ENCODE assay signal across 20 cellular contexts in genomic region chr13:75541287-75541686, GRCh38. TPM values are rescaled to one million over a fixed set of nuclear protein-coding genes. Genes with fewer than 3 reads are reported as not detected.
DNase-seq lines count a peak whose midpoint lies in the region; ATAC-seq, FAIRE-seq and TF ChIP-seq lines count a peak whose summit lies in the region.
"Had no signal": no experiment of that assay in that cellular context is flagged by ENCODE, and none has a peak within 500 bp of the region (broad histone marks: within the 10 kb centered on the region; RNA-seq: fewer than 3 reads in every experiment).

No MANE protein-coding gene starts in this region.

- peaks cover 12% of the 10 kb centered on the region for H3K79me2 ChIP-seq in K562 (ENCODE audit: control insufficient read depth, insufficient read depth, low read length)

- H2AFZ ChIP-seq in K562 (ENCODE audit: low read depth, low read length): peak overlapping the region; percentile 66; the same call in 1 of the 2 replicates

- no peak overlapping the region for H3K4me2 ChIP-seq in K562 (ENCODE audit: insufficient read depth, low read length)

- BruUV-seq in K562 (replicated peaks; lab: Mats Ljungman, UMichigan): no TSS peak

- H3K27me3 ChIP-seq in K562 (ENCODE audit: control insufficient read depth in 2 of 2, insufficient read depth in 2 of 2, low read length in 2 of 2) (no peaks in the 10 kb centered on the region), prostate gland (replicated peaks; ENCODE audit: insufficient read depth) (no peaks in the 10 kb centered on the region)
- H3K27me3 ChIP-seq: body of pancreas had no signal

- peaks cover 51% of the 10 kb centered on the region for H3K4me1 Mint-ChIP-seq in HFFc6 (ENCODE audit: low read depth)
- peaks cover 20% of the 10 kb centered on the region for H3K4me1 Mint-ChIP-seq in activated naive CD4-positive, alpha-beta T cell treated with anti-CD3 and anti-CD28 coated beads, Interleukin-2, amount 10 ng/mL, durations not matched to agents 7 days and 5 days

- H3K4me3 Mint-ChIP-seq in HFFc6: no peak overlapping the region
- H3K4me3 Mint-ChIP-seq in activated naive CD4-positive, alpha-beta T cell treated with anti-CD3 and anti-CD28 coated beads, Interleukin-2, amount 10 ng/mL, durations not matched to agents 7 days and 5 days: no peak overlapping the region
- H3K4me3 Mint-ChIP-seq: activated CD4-positive, alpha-beta T cell treated with anti-CD3 and anti-CD28 coated beads, Interleukin-2, amount 10 ng/mL, durations not matched to agents 24 days and 14 days; activated naive CD4-positive, alpha-beta T cell treated with anti-CD3 and anti-CD28 coated beads, Interleukin-2, amount 50 U/mL, for 24 hours; CD4-positive, alpha-beta T cell; dendritic cell treated with granulocyte-macrophage colony-stimulating factor and Interleukin-4, amounts not matched to agents 40 ng/mL and 50 ng/mL, for 4 days; nephron progenitor cell; stimulated activated naive CD8-positive, alpha-beta T cell treated with anti-CD3 and anti-CD28 coated beads, Interleukin-15, amount 100 ng/mL, for 72 hours had no signal

- peak; percentile 42 for FAIRE-seq in K562 (lab: Jason Lieb, UNC)

- H3K9me3 ChIP-seq in K562 (replicated peaks; ENCODE audit: control insufficient read depth, insufficient read depth, low read depth, low read length) (no peaks in the 10 kb centered on the region), prostate gland (no peaks in the 10 kb centered on the region)
- H3K9me3 ChIP-seq: body of pancreas had no signal

- peaks cover 3% of the 10 kb centered on the region; the same call in 1 of the 2 replicates for H3K27me3 Mint-ChIP-seq in HFFc6 (ENCODE audit: insufficient read depth)
- H3K27me3 Mint-ChIP-seq in activated naive CD4-positive, alpha-beta T cell treated with anti-CD3 and anti-CD28 coated beads, Interleukin-2, amount 10 ng/mL, durations not matched to agents 7 days and 5 days: no peaks in the 10 kb centered on the region
- H3K27me3 Mint-ChIP-seq: activated CD4-positive, alpha-beta T cell treated with anti-CD3 and anti-CD28 coated beads, Interleukin-2, amount 10 ng/mL, durations not matched to agents 24 days and 14 days; activated naive CD4-positive, alpha-beta T cell treated with anti-CD3 and anti-CD28 coated beads, Interleukin-2, amount 50 U/mL, for 24 hours; CD4-positive, alpha-beta T cell; dendritic cell treated with granulocyte-macrophage colony-stimulating factor and Interleukin-4, amounts not matched to agents 40 ng/mL and 50 ng/mL, for 4 days; stimulated activated naive CD8-positive, alpha-beta T cell treated with anti-CD3 and anti-CD28 coated beads, Interleukin-15, amount 100 ng/mL, for 72 hours had no signal

- CTCF ChIA-PET in K562 (lab: Yijun Ruan, JAX; ENCODE audit: low intra/inter-chr PET ratio): no interaction called here
- CTCF ChIA-PET in activated naive CD4-positive, alpha-beta T cell treated with anti-CD3 and anti-CD28 coated beads, Interleukin-2, amount 10 ng/mL, durations not matched to agents 7 days and 5 days (lab: Charles Lee): no interaction called here

- TF ChIP-seq CTCF in HFFc6 (IDR thresholded peaks at IDR 0.05) (no peak), K562 (IDR thresholded peaks at IDR 0.05 in 2 of 3, conservative IDR thresholded peaks at IDR 0.05 in 1 of 3; ENCODE audit: insufficient read depth in 2 of 3, low read depth in 1 of 3, low read length in 3 of 3) (no peak), prostate gland (IDR thresholded peaks at IDR 0.05) (no peak)

- whole genome bisulfite sequencing in K562 (ENCODE audit: insufficient coverage, low coverage, missing lambda C conversion rate): 14% methylated on average over 4 of the region's 4 CpGs
- 86% methylated on average over 4 of the region's 4 CpGs for WGBS in prostate gland

- H3K9me1 ChIP-seq in K562 (ENCODE audit: control insufficient read depth, insufficient read depth, low read length): no peaks in the 10 kb centered on the region

- H4K20me1 ChIP-seq in K562 (replicated peaks; ENCODE audit: control insufficient read depth, insufficient read depth, low read length): no peaks in the 10 kb centered on the region

- DNase-seq in AML-193 (lab: John Stamatoyannopoulos, UW) (peak; percentile 99), HFFc6 (peak; percentile 20), NOMO-1 treated with dmso at 0.1 percent for 144 hours (lab: John Stamatoyannopoulos, UW; ENCODE audit: unreplicated experiment) (peak; percentile 79), K562 (ENCODE audit: extremely low read depth in 1 of 4, low spot score in 3 of 4) (peak in 2 of 4 experiments; percentile 16 to 48), T-helper 2 cell (no peak), prostate gland (ENCODE audit: low spot score) (no peak)
- no peak for DNase-seq in activated naive CD4-positive, alpha-beta T cell treated with anti-CD3 and anti-CD28 coated beads, Interleukin-2, amount 10 ng/mL, durations not matched to agents 7 days and 5 days
- DNase-seq: activated CD4-positive, alpha-beta T cell treated with anti-CD3 and anti-CD28 coated beads, Interleukin-2, amount 10 ng/mL, durations not matched to agents 24 days and 14 days; CD4-positive, alpha-beta T cell; NCI-H1105 treated with DMSO at 0.1 percent for 48 hours; NCI-H2227 treated with DMSO at 0.1 percent for 48 hours; nephron progenitor cell; stimulated activated naive CD8-positive, alpha-beta T cell treated with anti-CD3 and anti-CD28 coated beads, Interleukin-15, amount 100 ng/mL, for 72 hours had no signal

- peaks cover 2% of the 10 kb centered on the region; the same call in 1 of the 3 replicates for H3K36me3 ChIP-seq in K562 (ENCODE audit: control insufficient read depth, insufficient read depth, low read length)
- no peaks in the 10 kb centered on the region for H3K36me3 ChIP-seq in prostate gland

- H3K9ac ChIP-seq in K562 (ENCODE audit: insufficient read depth in 1 of 2, low read depth in 2 of 2, low read length in 2 of 2): no peak overlapping the region; a peak in 1 of 4 replicates

- H3K27ac ChIP-seq in K562 (ENCODE audit: extremely low read depth, low read depth, low read length) (no peak overlapping the region), prostate gland (no peak overlapping the region)
- H3K27ac ChIP-seq: body of pancreas, epithelial cell of prostate had no signal

- in situ Hi-C loops in K562 (cut with MboI): no loop called here

- no peak for TF ChIP-seq RAD21 in K562 (CRISPR knock-in tag; conservative IDR thresholded peaks at IDR 0.05 in 1 of 2, IDR thresholded peaks at IDR 0.05 in 1 of 2)

- no peak overlapping the region for H3K27ac Mint-ChIP-seq in HFFc6
- no peak overlapping the region for H3K27ac Mint-ChIP-seq in activated naive CD4-positive, alpha-beta T cell treated with anti-CD3 and anti-CD28 coated beads, Interleukin-2, amount 10 ng/mL, durations not matched to agents 7 days and 5 days
- H3K27ac Mint-ChIP-seq: activated CD4-positive, alpha-beta T cell treated with anti-CD3 and anti-CD28 coated beads, Interleukin-2, amount 10 ng/mL, durations not matched to agents 24 days and 14 days; activated naive CD4-positive, alpha-beta T cell treated with anti-CD3 and anti-CD28 coated beads, Interleukin-2, amount 50 U/mL, for 24 hours; CD4-positive, alpha-beta T cell; dendritic cell treated with granulocyte-macrophage colony-stimulating factor and Interleukin-4, amounts not matched to agents 40 ng/mL and 50 ng/mL, for 4 days; nephron progenitor cell; stimulated activated naive CD8-positive, alpha-beta T cell treated with anti-CD3 and anti-CD28 coated beads, Interleukin-15, amount 100 ng/mL, for 72 hours had no signal

- H3K4me3 ChIP-seq in K562 (no peak overlapping the region), prostate gland (no peak overlapping the region)
- H3K4me3 ChIP-seq: body of pancreas, lung had no signal

- no peak for TF ChIP-seq POLR2A in K562 (conservative IDR thresholded peaks at IDR 0.05)
- no peak for TF ChIP-seq POLR2A in prostate gland (IDR thresholded peaks at IDR 0.05)

- H3K9me3 Mint-ChIP-seq in HFFc6: no peaks in the 10 kb centered on the region
- no peaks in the 10 kb centered on the region for H3K9me3 Mint-ChIP-seq in activated naive CD4-positive, alpha-beta T cell treated with anti-CD3 and anti-CD28 coated beads, Interleukin-2, amount 10 ng/mL, durations not matched to agents 7 days and 5 days
- H3K9me3 Mint-ChIP-seq: activated CD4-positive, alpha-beta T cell treated with anti-CD3 and anti-CD28 coated beads, Interleukin-2, amount 10 ng/mL, durations not matched to agents 24 days and 14 days; activated naive CD4-positive, alpha-beta T cell treated with anti-CD3 and anti-CD28 coated beads, Interleukin-2, amount 50 U/mL, for 24 hours; CD4-positive, alpha-beta T cell; dendritic cell treated with granulocyte-macrophage colony-stimulating factor and Interleukin-4, amounts not matched to agents 40 ng/mL and 50 ng/mL, for 4 days; stimulated activated naive CD8-positive, alpha-beta T cell treated with anti-CD3 and anti-CD28 coated beads, Interleukin-15, amount 100 ng/mL, for 72 hours had no signal

- peaks cover 16% of the 10 kb centered on the region for H3K36me3 Mint-ChIP-seq in HFFc6 (ENCODE audit: low read depth)
- peaks cover 3% of the 10 kb centered on the region for H3K36me3 Mint-ChIP-seq in activated naive CD4-positive, alpha-beta T cell treated with anti-CD3 and anti-CD28 coated beads, Interleukin-2, amount 10 ng/mL, durations not matched to agents 7 days and 5 days
- H3K36me3 Mint-ChIP-seq: activated naive CD4-positive, alpha-beta T cell treated with anti-CD3 and anti-CD28 coated beads, Interleukin-2, amount 50 U/mL, for 24 hours had no signal

- ATAC-seq in K562 (no peak), HG02973 (IDR thresholded peaks at IDR 0.05; ENCODE audit: unreplicated experiment) (no peak)
- ATAC-seq: body of pancreas; Right ventricle myocardium inferior; stimulated activated naive CD8-positive, alpha-beta T cell treated with anti-CD3 and anti-CD28 coated beads, Interleukin-15, amount 100 ng/mL, for 72 hours had no signal

- H3K4me1 ChIP-seq in K562 (replicated peaks in 1 of 2; ENCODE audit: control insufficient read depth in 2 of 2, insufficient read depth in 2 of 2, low read length in 2 of 2): peaks cover 0 to 7% of the 10 kb centered on the region in 2 experiments; a peak in 2 of 5 replicates
- H3K4me1 ChIP-seq in prostate gland (replicated peaks): no peaks in the 10 kb centered on the region

- no peak for TF ChIP-seq EP300 in K562 (IDR thresholded peaks at IDR 0.05; ENCODE audit: low read length)

- intact Hi-C loops in K562 (cut with micrococcal nuclease): no loop called here
- intact Hi-C loops in prostate gland (cut with DNase I): no loop called here

- POLR2A ChIA-PET in K562 (lab: Yijun Ruan, JAX): no interaction called here

RNA-seq across cellular contexts. Expression of gene COMMD6, which starts 3.6 kb away (rescaled TPM):
- 100 to 1,000 TPM; 142 to 177 (median 152) TPM for total RNA-seq in HFFc6 (2021; fragmentation: NEBNext Ultra II Directional; extraction: Animal tissue kit (Norgen Biotek cat#: 25700))
- 4.0 and 10.8 TPM in 2 replicates for total RNA-seq in K562 (2011; cell fraction: chromatin; rRNA removed; ENCODE audit: low replicate concordance)
- 7.1 and 9.5 TPM in 2 replicates for total RNA-seq in K562 (2011; cell fraction: nucleolus; rRNA removed)
- 15.0 and 29.1 TPM in 2 replicates for total RNA-seq in K562 (2011; cell fraction: nucleoplasm; rRNA removed)
- 27.2 and 32.6 TPM in 2 replicates for total RNA-seq in K562 (2014; rRNA removed)
- total RNA-seq in K562 (2014; rRNA removed; fragmentation: Illumina TruSeq; extraction: Trizol): 65.8 and 66.8 TPM in 2 replicates
- 63.4 and 65.0 TPM in 2 replicates for total RNA-seq in K562 (2015; rRNA removed; fragmentation: Illumina TruSeq; extraction: Trizol)
- 43.3 and 49.0 TPM in 2 replicates for total RNA-seq in K562 (2021)
- polyA plus RNA-seq in K562 (2011; rRNA removed): 99.5 and 116 TPM in 2 replicates
- polyA plus RNA-seq in K562 (2011; cell fraction: cytosol; rRNA removed): 13.6 and 16.7 TPM in 2 replicates
- 15.3 and 28.1 TPM in 2 replicates for polyA plus RNA-seq in K562 (2011; cell fraction: nucleus; rRNA removed)
- polyA plus RNA-seq in K562 (2012): 105 and 123 TPM in 2 replicates
- 44.5 and 48.5 TPM in 2 replicates for polyA plus RNA-seq in K562 (2014; fragmentation: Illumina TruSeq; extraction: Trizol)
- 100 to 1,000 TPM; 111 to 112 TPM for polyA plus RNA-seq in K562 (2014; fragmentation: Nextera tagmentation; extraction: Ambion mirVana)
- 47.6 TPM in 2 replicates for polyA plus RNA-seq in K562 (2014; rRNA removed)
- polyA minus RNA-seq in K562 (2011; rRNA and poly(A)+ RNA removed): 6.9 and 7.4 TPM in 2 replicates
- polyA minus RNA-seq in K562 (2011; cell fraction: cytosol; rRNA and poly(A)+ RNA removed): 2.4 and 6.3 TPM in 2 replicates
- 3.0 and 8.1 TPM in 2 replicates for polyA minus RNA-seq in K562 (2011; cell fraction: nucleus; rRNA and poly(A)+ RNA removed)
- 100 to 1,000 TPM in 1 of 2 donors, 10 to 100 TPM in 1; 77.3 to 183 TPM for total RNA-seq in prostate gland

RNA-seq across cellular contexts. Expression of gene UCHL3, which starts 8.3 kb away (rescaled TPM):
- total RNA-seq in HFFc6 (2021; fragmentation: NEBNext Ultra II Directional; extraction: Animal tissue kit (Norgen Biotek cat#: 25700)): 10 to 100 TPM; 51.4 to 67.4 (median 54.4) TPM
- 13.7 and 33.4 TPM in 2 replicates for total RNA-seq in K562 (2011; cell fraction: chromatin; rRNA removed; ENCODE audit: low replicate concordance)
- 5.7 and 8.3 TPM in 2 replicates for total RNA-seq in K562 (2011; cell fraction: nucleolus; rRNA removed)
- 9.9 and 13.1 TPM in 2 replicates for total RNA-seq in K562 (2011; cell fraction: nucleoplasm; rRNA removed)
- 40.2 and 42.2 TPM in 2 replicates for total RNA-seq in K562 (2014; rRNA removed)
- 79.1 and 95.7 TPM in 2 replicates for total RNA-seq in K562 (2014; rRNA removed; fragmentation: Illumina TruSeq; extraction: Trizol)
- total RNA-seq in K562 (2015; rRNA removed; fragmentation: Illumina TruSeq; extraction: Trizol): 78.0 and 85.4 TPM in 2 replicates
- 46.3 and 53.7 TPM in 2 replicates for total RNA-seq in K562 (2021)
- polyA plus RNA-seq in K562 (2011; rRNA removed): 51.9 and 89.1 TPM in 2 replicates
- polyA plus RNA-seq in K562 (2011; cell fraction: cytosol; rRNA removed): 20.6 and 29.5 TPM in 2 replicates
- polyA plus RNA-seq in K562 (2011; cell fraction: nucleus; rRNA removed): 11.0 and 18.0 TPM in 2 replicates
- 39.0 and 52.0 TPM in 2 replicates for polyA plus RNA-seq in K562 (2012)
- polyA plus RNA-seq in K562 (2014; fragmentation: Illumina TruSeq; extraction: Trizol): 84.4 and 108 TPM in 2 replicates
- 100 to 1,000 TPM; 108 to 112 TPM for polyA plus RNA-seq in K562 (2014; fragmentation: Nextera tagmentation; extraction: Ambion mirVana)
- 75.2 and 83.8 TPM in 2 replicates for polyA plus RNA-seq in K562 (2014; rRNA removed)
- polyA minus RNA-seq in K562 (2011; rRNA and poly(A)+ RNA removed): 53.2 and 67.8 TPM in 2 replicates
- polyA minus RNA-seq in K562 (2011; cell fraction: cytosol; rRNA and poly(A)+ RNA removed): 13.2 and 16.6 TPM in 2 replicates
- polyA minus RNA-seq in K562 (2011; cell fraction: nucleus; rRNA and poly(A)+ RNA removed): 5.1 and 12.9 TPM in 2 replicates
- total RNA-seq in prostate gland: 10 to 100 TPM; 17.1 to 26.8 TPM

RNA-seq across cellular contexts. Expression of gene TBC1D4, which starts 59.3 kb away (rescaled TPM):
- 10 to 100 TPM; 13.6 to 20.6 (median 16.6) TPM for total RNA-seq in HFFc6 (2021; fragmentation: NEBNext Ultra II Directional; extraction: Animal tissue kit (Norgen Biotek cat#: 25700))
- 4.4 and 10.2 TPM in 2 replicates for total RNA-seq in K562 (2011; cell fraction: chromatin; rRNA removed; ENCODE audit: low replicate concordance)
- total RNA-seq in K562 (2011; cell fraction: nucleolus; rRNA removed): 3.3 and 5.4 TPM in 2 replicates
- total RNA-seq in K562 (2011; cell fraction: nucleoplasm; rRNA removed): 4.2 and 4.5 TPM in 2 replicates
- 6.4 and 8.5 TPM in 2 replicates for total RNA-seq in K562 (2014; rRNA removed)
- total RNA-seq in K562 (2014; rRNA removed; fragmentation: Illumina TruSeq; extraction: Trizol): 8.7 and 9.1 TPM in 2 replicates
- 8.0 and 8.9 TPM in 2 replicates for total RNA-seq in K562 (2015; rRNA removed; fragmentation: Illumina TruSeq; extraction: Trizol)
- 10.7 and 12.3 TPM in 2 replicates for total RNA-seq in K562 (2021)
- 2.2 and 7.0 TPM in 2 replicates for polyA plus RNA-seq in K562 (2011; rRNA removed)
- polyA plus RNA-seq in K562 (2011; cell fraction: cytosol; rRNA removed): 0.84 and 3.8 TPM in 2 replicates
- 2.0 and 9.5 TPM in 2 replicates for polyA plus RNA-seq in K562 (2011; cell fraction: nucleus; rRNA removed)
- polyA plus RNA-seq in K562 (2012): 3.3 and 5.5 TPM in 2 replicates
- polyA plus RNA-seq in K562 (2014; fragmentation: Illumina TruSeq; extraction: Trizol): 8.0 and 10.0 TPM in 2 replicates
- 1 to 10 TPM; 2.8 to 2.9 TPM for polyA plus RNA-seq in K562 (2014; fragmentation: Nextera tagmentation; extraction: Ambion mirVana)
- polyA plus RNA-seq in K562 (2014; rRNA removed): 5.5 and 6.4 TPM in 2 replicates
- 2.5 and 13.1 TPM in 2 replicates for polyA minus RNA-seq in K562 (2011; rRNA and poly(A)+ RNA removed)
- polyA minus RNA-seq in K562 (2011; cell fraction: cytosol; rRNA and poly(A)+ RNA removed): 2.1 and 8.5 TPM in 2 replicates
- 1.6 and 4.8 TPM in 2 replicates for polyA minus RNA-seq in K562 (2011; cell fraction: nucleus; rRNA and poly(A)+ RNA removed)
- total RNA-seq in prostate gland: 10 to 100 TPM; 27.6 to 56.1 TPM

Comparison
In these comparisons a context has a peak if more than half of its experiments do, and no peak if none do; other contexts are left out.
1. DNase-seq: peak in AML-193 (2 of 2), HFFc6 (single experiment) and NOMO-1 treated with dmso at 0.1 percent for 144 hours (single experiment); none in T-helper 2 cell (0 of 5), prostate gland (single experiment) and activated naive CD4-positive, alpha-beta T cell treated with anti-CD3 and anti-CD28 coated beads, Interleukin-2, amount 10 ng/mL, durations not matched to agents 7 days and 5 days (single experiment).